ENCODE assay signal across 1 cellular context in the genomic region with DNA sequence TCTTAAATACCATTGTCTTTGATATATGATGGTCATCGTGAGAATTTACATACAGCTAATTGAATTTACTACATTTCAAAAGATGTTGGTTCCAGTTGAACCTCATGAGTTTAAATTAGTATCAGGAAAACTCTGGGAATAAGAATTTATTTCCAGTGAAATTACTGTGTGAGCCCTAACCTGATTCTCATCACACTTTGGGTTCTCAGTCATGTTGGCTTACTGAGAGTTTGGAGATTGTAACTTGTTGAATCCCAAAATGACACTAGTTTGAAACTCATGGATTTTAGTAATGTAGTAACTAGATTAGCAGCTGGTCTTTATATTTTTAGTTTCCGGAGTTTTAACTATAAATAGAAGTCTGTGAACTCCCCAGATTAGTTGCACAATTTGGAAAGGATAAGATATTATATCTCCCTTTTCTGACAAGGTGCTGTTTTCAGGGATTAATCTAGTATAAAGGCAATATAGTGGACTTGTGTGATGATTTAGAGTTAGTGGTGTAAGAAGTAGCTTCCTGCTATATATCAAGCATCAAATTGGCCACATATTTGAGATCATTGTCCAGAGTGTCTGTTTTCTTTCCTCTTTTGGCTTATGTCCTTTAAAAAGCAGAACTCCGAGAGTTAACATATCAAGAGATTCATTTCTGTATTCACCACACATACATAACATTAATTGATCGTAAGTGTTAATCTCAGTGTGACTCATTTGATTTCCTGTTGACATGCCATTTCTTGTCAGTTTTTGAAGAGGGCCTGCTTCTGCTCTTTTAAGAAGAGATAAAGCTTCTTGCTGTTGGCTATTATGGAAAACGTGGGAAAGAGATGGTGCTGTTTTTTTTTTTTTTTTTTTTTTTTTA.
TF ChIP-seq lines count a peak whose summit lies in the region.

No MANE protein-coding gene starts in this region.

TF ChIP-seq in K562, 482 proteins besides CTCF, POLR2A, EP300 and RAD21 (continued from another document):
- TF ChIP-seq SPI1 (IDR thresholded peaks at IDR 0.05; ENCODE audit: borderline replicate concordance, low read depth, low read length) (no peak), THAP7 (CRISPR knock-in tag; IDR thresholded peaks at IDR 0.05) (no peak), USF1 (CRISPR knock-in tag; IDR thresholded peaks at IDR 0.05) (no peak), ZNF124 (CRISPR knock-in tag; IDR thresholded peaks at IDR 0.05) (no peak)
- TF ChIP-seq, protein P1, sequence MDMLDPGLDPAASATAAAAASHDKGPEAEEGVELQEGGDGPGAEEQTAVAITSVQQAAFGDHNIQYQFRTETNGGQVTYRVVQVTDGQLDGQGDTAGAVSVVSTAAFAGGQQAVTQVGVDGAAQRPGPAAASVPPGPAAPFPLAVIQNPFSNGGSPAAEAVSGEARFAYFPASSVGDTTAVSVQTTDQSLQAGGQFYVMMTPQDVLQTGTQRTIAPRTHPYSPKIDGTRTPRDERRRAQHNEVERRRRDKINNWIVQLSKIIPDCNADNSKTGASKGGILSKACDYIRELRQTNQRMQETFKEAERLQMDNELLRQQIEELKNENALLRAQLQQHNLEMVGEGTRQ (CRISPR knock-in tag; IDR thresholded peaks at IDR 0.05), result no peak
